8 cellular contexts compared by ENCODE assay signal in the genomic region with DNA sequence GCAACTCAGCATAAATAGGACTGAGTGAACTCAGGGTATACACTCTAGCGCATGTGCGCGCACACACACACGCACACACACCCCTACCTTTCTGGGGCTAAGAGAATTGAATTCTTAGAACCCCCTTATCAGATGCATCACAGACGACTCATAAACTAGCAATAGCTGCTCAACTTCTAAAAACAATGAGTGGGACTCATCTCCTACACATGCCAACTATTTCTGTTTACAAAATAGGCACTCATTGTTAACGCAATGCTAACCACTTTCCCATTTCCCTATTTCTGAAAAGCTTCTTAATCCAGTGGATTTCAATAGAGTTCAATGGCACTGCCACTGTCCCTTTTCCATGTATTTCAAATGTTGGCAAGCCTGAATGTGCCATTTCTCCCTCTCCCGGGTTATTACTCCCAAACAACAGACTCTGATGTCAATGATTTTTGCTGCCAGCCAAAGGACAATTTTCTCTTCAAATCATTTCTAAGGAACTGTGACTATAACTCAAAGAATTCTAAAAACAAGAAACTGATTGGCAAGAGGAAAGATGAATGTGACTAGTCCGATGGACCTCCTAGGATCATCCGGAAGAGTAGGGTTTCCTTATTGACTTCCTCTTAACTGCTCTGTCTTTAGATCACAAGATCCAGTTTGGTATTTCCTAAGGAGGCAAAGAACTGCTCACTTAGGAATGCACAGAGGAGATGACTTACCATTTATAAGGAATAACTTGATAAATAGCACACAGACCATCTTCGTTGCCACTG. TPM values are rescaled to one million over a fixed set of nuclear protein-coding genes. Genes with fewer than 3 reads are reported as not detected.
DNase-seq lines count a peak whose midpoint lies in the region; ATAC-seq and TF ChIP-seq lines count a peak whose summit lies in the region.

No MANE protein-coding gene starts in this region.

- peak; percentile 90 for DNase-seq in HS-5 (ENCODE audit: low read depth)
- peak; percentile 10 to 73 (median 49) for DNase-seq in activated CD4-positive, CD25-positive, alpha-beta regulatory T cell (lab: John Stamatoyannopoulos, UW)
- peak; percentile 22 for DNase-seq in cerebellar cortex (ENCODE audit: low spot score)
- DNase-seq in omental fat pad (ENCODE audit: low spot score), result no peak
- no peak for DNase-seq in ecto neural progenitor cell (ENCODE audit: low spot score)

- ATAC-seq in omental fat pad (ENCODE audit: low FRiP score) (peak; percentile 17), HG03432 (IDR thresholded peaks at IDR 0.05; ENCODE audit: unreplicated experiment) (no peak), GM21528 (IDR thresholded peaks at IDR 0.05; ENCODE audit: low FRiP score, unreplicated experiment) (no peak), HG03139 (IDR thresholded peaks at IDR 0.05; ENCODE audit: unreplicated experiment) (no peak)

- no peak for TF ChIP-seq CTCF in omental fat pad (IDR thresholded peaks at IDR 0.05)

RNA-seq across cellular contexts. Expression of a gene that starts 48.8 kb away (rescaled TPM):
- total RNA-seq in omental fat pad, result 10 to 100 TPM; 14.8 to 48.5 (median 28.4) TPM

Comparison
In these comparisons a context has a peak if more than half of its experiments do, and no peak if none do; other contexts are left out.
1. DNase-seq: peak in HS-5 (single experiment), activated CD4-positive, CD25-positive, alpha-beta regulatory T cell (4 of 4) and cerebellar cortex (single experiment); none in omental fat pad (single experiment) and ecto neural progenitor cell (single experiment).